8 cellular contexts compared by ENCODE assay signal in genomic region chr5:173204185-173204979, GRCh38. TPM values are rescaled to one million over a fixed set of nuclear protein-coding genes. Genes with fewer than 3 reads are reported as not detected.
DNase-seq lines count a peak whose midpoint lies in the region; TF ChIP-seq lines count a peak whose summit lies in the region.

No MANE protein-coding gene starts in this region.

- no peaks in the 10 kb centered on the region for H4K20me1 ChIP-seq in OCI-LY3 (ENCODE audit: insufficient read depth, low read length)

- no peak overlapping the region for H3K4me2 ChIP-seq in OCI-LY3 (ENCODE audit: low read length)

- WGBS in esophagus muscularis mucosa: 89% methylated on average over 6 of the region's 6 CpGs
- WGBS in thyroid gland, 2 donors: 88 to 89% methylated on average over 6 of the region's 6 CpGs

- H3K4me1 Mint-ChIP-seq in activated CD4-positive, alpha-beta T cell treated with anti-CD3 and anti-CD28 coated beads, Interleukin-2, amount 10 ng/mL, durations not matched to agents 24 days and 14 days: no peaks in the 10 kb centered on the region

- H3K27ac Mint-ChIP-seq in activated CD4-positive, alpha-beta T cell treated with anti-CD3 and anti-CD28 coated beads, Interleukin-2, amount 10 ng/mL, durations not matched to agents 24 days and 14 days: no peak overlapping the region

- TF ChIP-seq CTCF in OCI-LY3 (IDR thresholded peaks at IDR 0.05; ENCODE audit: low read depth, low read length) (peak; percentile 64), esophagus muscularis mucosa (IDR thresholded peaks at IDR 0.05) (peak; percentile 18 to 51 (median 34)), thyroid gland (IDR thresholded peaks at IDR 0.05) (peak in 4 of 6 experiments; percentile 15 to 57 (median 50))

- H3K4me3 ChIP-seq in OCI-LY3 (ENCODE audit: low read length) (no peak overlapping the region), esophagus muscularis mucosa (no peak overlapping the region), thyroid gland (replicated peaks in 1 of 3) (no peak overlapping the region)

- peaks cover 2% of the 10 kb centered on the region for H3K9me3 Mint-ChIP-seq in activated CD4-positive, alpha-beta T cell treated with anti-CD3 and anti-CD28 coated beads, Interleukin-2, amount 10 ng/mL, durations not matched to agents 24 days and 14 days

- H3K4me1 ChIP-seq in OCI-LY3 (ENCODE audit: low read length) (no peaks in the 10 kb centered on the region), esophagus muscularis mucosa (no peaks in the 10 kb centered on the region), thyroid gland (no peaks in the 10 kb centered on the region)

- H3K36me3 ChIP-seq in OCI-LY3 (replicated peaks; ENCODE audit: low read depth, low read length) (no peaks in the 10 kb centered on the region), esophagus muscularis mucosa (no peaks in the 10 kb centered on the region), thyroid gland (no peaks in the 10 kb centered on the region)

- H3K27me3 ChIP-seq in OCI-LY3 (ENCODE audit: low read depth, low read length) (no peaks in the 10 kb centered on the region; the same call in 1 of the 2 replicates), esophagus muscularis mucosa (peaks cover 0 to 63% (median 4%) of the 10 kb centered on the region in 4 donors), thyroid gland (no peaks in the 10 kb centered on the region)

- H3K4me3 Mint-ChIP-seq in activated CD4-positive, alpha-beta T cell treated with anti-CD3 and anti-CD28 coated beads, Interleukin-2, amount 10 ng/mL, durations not matched to agents 24 days and 14 days: no peak overlapping the region

- intact Hi-C loops in activated CD4-positive, alpha-beta T cell treated with anti-CD3 and anti-CD28 coated beads, Interleukin-2, amount 10 ng/mL, durations not matched to agents 24 days and 14 days (cut with micrococcal nuclease): loop anchor here (1.0 to 10.0 kb wide), 2 partner anchors 226 to 490 kb away; no protein-coding TSS in a partner anchor
- intact Hi-C loops in esophagus muscularis mucosa (cut with DNase I): no loop called here
- intact Hi-C loops in thyroid gland (cut with DNase I): no loop called here

- no peak for TF ChIP-seq POLR2A in esophagus muscularis mucosa (IDR thresholded peaks at IDR 0.05; ENCODE audit: low read depth)
- TF ChIP-seq POLR2A in thyroid gland (IDR thresholded peaks at IDR 0.05): no peak

- TF ChIP-seq EP300 in esophagus muscularis mucosa (IDR thresholded peaks at IDR 0.05): no peak

- no peak overlapping the region for H3K9ac ChIP-seq in OCI-LY3 (ENCODE audit: low read length)

- H2AFZ ChIP-seq in OCI-LY3 (ENCODE audit: low read depth, low read length): no peak overlapping the region

- H3K27ac ChIP-seq in OCI-LY3 (ENCODE audit: low read length) (no peak overlapping the region), esophagus muscularis mucosa (replicated peaks in 1 of 4) (no peak overlapping the region), thyroid gland (no peak overlapping the region)

- peaks cover 17% of the 10 kb centered on the region for H3K27me3 Mint-ChIP-seq in activated CD4-positive, alpha-beta T cell treated with anti-CD3 and anti-CD28 coated beads, Interleukin-2, amount 10 ng/mL, durations not matched to agents 24 days and 14 days

- H3K79me2 ChIP-seq in OCI-LY3 (ENCODE audit: low read length): no peaks in the 10 kb centered on the region

- no peaks in the 10 kb centered on the region for H3K36me3 Mint-ChIP-seq in activated CD4-positive, alpha-beta T cell treated with anti-CD3 and anti-CD28 coated beads, Interleukin-2, amount 10 ng/mL, durations not matched to agents 24 days and 14 days (ENCODE audit: low read depth)

- peak; percentile 76 for DNase-seq in activated CD4-positive, alpha-beta T cell treated with anti-CD3 and anti-CD28 coated beads, Interleukin-2, amount 10 ng/mL, durations not matched to agents 24 days and 14 days
- DNase-seq in activated CD4-positive, alpha-beta T cell treated with anti-CD3 and anti-CD28 coated beads, Interleukin-2, amount 50 U/mL, for 4 hours: no peak
- no peak for DNase-seq in esophagus muscularis mucosa (ENCODE audit: extremely low spot score)
- no peak for DNase-seq in thyroid gland
- no peak for DNase-seq in HuH-7 (ENCODE audit: low spot score)
- DNase-seq in NCI-H2171 (lab: John Stamatoyannopoulos, UW): no peak
- DNase-seq in HuH-7.5 (ENCODE audit: low spot score): no peak

- H3K9me3 ChIP-seq in OCI-LY3 (ENCODE audit: insufficient read depth, low read length) (no peaks in the 10 kb centered on the region), esophagus muscularis mucosa (peaks cover 0 to 15% (median 9%) of the 10 kb centered on the region in 4 donors), thyroid gland (no peaks in the 10 kb centered on the region)

RNA-seq across cellular contexts. Expression of gene NKX2-5, which starts 30.6 kb away (rescaled TPM):
- not detected in 2 replicates for total RNA-seq in activated CD4-positive, alpha-beta T cell treated with anti-CD3 and anti-CD28 coated beads, Interleukin-2, amount 10 ng/mL, durations not matched to agents 24 days and 14 days
- total RNA-seq in esophagus muscularis mucosa (not detected), thyroid gland (not detected)
